Comparison of ENCODE assay signal across 1 cellular context in genomic region chr7:43456200-43456599, GRCh38.
TF ChIP-seq lines count a peak whose summit lies in the region.

No MANE protein-coding gene starts in this region.

TF ChIP-seq in HepG2, 621 proteins besides CTCF, POLR2A, EP300 and RAD21 (continued from another document and continues in another):
- TF ChIP-seq MTERF4 (CRISPR knock-in tag; IDR thresholded peaks at IDR 0.05) = no peak
- TF ChIP-seq HNRNPUL1 (IDR thresholded peaks at IDR 0.05; ENCODE audit: low read depth, low read length) = no peak
- no peak for TF ChIP-seq NR1H2 (CRISPR knock-in tag; IDR thresholded peaks at IDR 0.05; ENCODE audit: borderline replicate concordance, low read depth)
- TF ChIP-seq E2F1 (CRISPR knock-in tag; IDR thresholded peaks at IDR 0.05) = no peak
- TF ChIP-seq TEF (CRISPR knock-in tag; IDR thresholded peaks at IDR 0.05) = no peak
- TF ChIP-seq ZKSCAN8 (CRISPR knock-in tag; IDR thresholded peaks at IDR 0.05; ENCODE audit: borderline replicate concordance) = no peak
- peak; percentile 85 for TF ChIP-seq TEAD3 (CRISPR knock-in tag; optimal IDR thresholded peaks at IDR 0.05; ENCODE audit: borderline replicate concordance)
- TF ChIP-seq ZNF558 (CRISPR knock-in tag; IDR thresholded peaks at IDR 0.05; ENCODE audit: borderline replicate concordance) = no peak
- no peak for TF ChIP-seq ZNF839 (CRISPR knock-in tag; IDR thresholded peaks at IDR 0.05; ENCODE audit: borderline replicate concordance)
- no peak for TF ChIP-seq ARNTL (CRISPR knock-in tag; IDR thresholded peaks at IDR 0.05)
- TF ChIP-seq SYNCRIP (IDR thresholded peaks at IDR 0.05; ENCODE audit: insufficient read depth, low read depth, low read length) = no peak
- peak; percentile 52; the same call in 1 of the 2 replicates for TF ChIP-seq CCDC6 (CRISPR knock-in tag; IDR thresholded peaks at IDR 0.05)
- peak; percentile 74 for TF ChIP-seq SMC3 (IDR thresholded peaks at IDR 0.05; ENCODE audit: low read length)
- TF ChIP-seq ZKSCAN1 (IDR thresholded peaks at IDR 0.05; ENCODE audit: low read length) = no peak
- no peak for TF ChIP-seq HMGA1 (CRISPR knock-in tag; conservative IDR thresholded peaks at IDR 0.05)
- TF ChIP-seq ZFY (CRISPR knock-in tag; IDR thresholded peaks at IDR 0.05) = no peak
- TF ChIP-seq ZNF260 (CRISPR knock-in tag; IDR thresholded peaks at IDR 0.05; ENCODE audit: borderline replicate concordance, low read depth) = no peak
- TF ChIP-seq ZNF30 (CRISPR knock-in tag; IDR thresholded peaks at IDR 0.05) = no peak
- TF ChIP-seq LCORL (IDR thresholded peaks at IDR 0.05) = no peak
- TF ChIP-seq LCORL (CRISPR knock-in tag; IDR thresholded peaks at IDR 0.05) = peak; percentile 31; the same call in 1 of the 2 replicates
- 0 out of 2 replicates have a peak, but pooled peaks have one; percentile 29 for TF ChIP-seq MXD3 (CRISPR knock-in tag; IDR thresholded peaks at IDR 0.05)
- peak; percentile 69; the same call in 1 of the 2 replicates for TF ChIP-seq MYC (CRISPR knock-in tag; IDR thresholded peaks at IDR 0.05; ENCODE audit: borderline replicate concordance)
- no peak for TF ChIP-seq ZNF414 (CRISPR knock-in tag; IDR thresholded peaks at IDR 0.05)
- TF ChIP-seq ZBTB8A (CRISPR knock-in tag; IDR thresholded peaks at IDR 0.05; ENCODE audit: borderline replicate concordance, low read depth) = no peak
- TF ChIP-seq ZNF562 (CRISPR knock-in tag; IDR thresholded peaks at IDR 0.05; ENCODE audit: borderline replicate concordance) = no peak
- TF ChIP-seq ZBTB26 (CRISPR knock-in tag; IDR thresholded peaks at IDR 0.05; ENCODE audit: borderline replicate concordance) = no peak
- peak; percentile 57; the same call in 1 of the 2 replicates for TF ChIP-seq ZBTB10 (CRISPR knock-in tag; IDR thresholded peaks at IDR 0.05; ENCODE audit: borderline replicate concordance)
- TF ChIP-seq HMGXB4 (CRISPR knock-in tag; IDR thresholded peaks at IDR 0.05; ENCODE audit: borderline replicate concordance in 1 of 2, low read depth in 1 of 2) = peak in 1 of 2 experiments; percentile 86; a peak in 2 of 4 replicates
- TF ChIP-seq SMAD3 (CRISPR knock-in tag; IDR thresholded peaks at IDR 0.05) = 0 out of 2 replicates have a peak, but pooled peaks have one; percentile 35
- peak; percentile 69 for TF ChIP-seq KDM2A (CRISPR knock-in tag; IDR thresholded peaks at IDR 0.05; ENCODE audit: borderline replicate concordance, low read depth)
- TF ChIP-seq ZNF605 (CRISPR knock-in tag; IDR thresholded peaks at IDR 0.05) = peak; percentile 55; the same call in 1 of the 2 replicates
- no peak for TF ChIP-seq HNF4G (IDR thresholded peaks at IDR 0.05; ENCODE audit: borderline replicate concordance, low read depth, low read length)
- TF ChIP-seq HNF4G (CRISPR knock-in tag; IDR thresholded peaks at IDR 0.05; ENCODE audit: borderline replicate concordance, low read depth) = no peak
- 0 out of 2 replicates have a peak, but pooled peaks have one; percentile 35 for TF ChIP-seq ZFP37 (CRISPR knock-in tag; IDR thresholded peaks at IDR 0.05; ENCODE audit: borderline replicate concordance)
- TF ChIP-seq ZBTB7A (CRISPR knock-in tag; IDR thresholded peaks at IDR 0.05) = no peak
- TF ChIP-seq ZNF367 (CRISPR knock-in tag; IDR thresholded peaks at IDR 0.05; ENCODE audit: borderline replicate concordance) = no peak
- no peak for TF ChIP-seq HDAC6 (IDR thresholded peaks at IDR 0.05; ENCODE audit: low read depth, low read length)
- TF ChIP-seq MTF1 (CRISPR knock-in tag; IDR thresholded peaks at IDR 0.05) = no peak
- TF ChIP-seq SALL2 (CRISPR knock-in tag; IDR thresholded peaks at IDR 0.05) = 0 out of 2 replicates have a peak, but pooled peaks have one; percentile 32
- TF ChIP-seq ZFP36L1 (CRISPR knock-in tag; IDR thresholded peaks at IDR 0.05) = no peak
- no peak for TF ChIP-seq FOXK2 (IDR thresholded peaks at IDR 0.05)
- TF ChIP-seq ZNF276 (CRISPR knock-in tag; IDR thresholded peaks at IDR 0.05; ENCODE audit: low read depth) = no peak
- no peak for TF ChIP-seq NRL (CRISPR knock-in tag; IDR thresholded peaks at IDR 0.05; ENCODE audit: borderline replicate concordance)
- TF ChIP-seq EEA1 (CRISPR knock-in tag; IDR thresholded peaks at IDR 0.05; ENCODE audit: borderline replicate concordance) = no peak
- no peak for TF ChIP-seq ZNF678 (CRISPR knock-in tag; IDR thresholded peaks at IDR 0.05)
- TF ChIP-seq NR2C2 (CRISPR knock-in tag; IDR thresholded peaks at IDR 0.05; ENCODE audit: borderline replicate concordance) = no peak
- no peak for TF ChIP-seq DR1 (CRISPR knock-in tag; IDR thresholded peaks at IDR 0.05)
- TF ChIP-seq HNRNPK (IDR thresholded peaks at IDR 0.05; ENCODE audit: low read depth, low read length, poor library complexity, severe bottlenecking) = no peak
- TF ChIP-seq SETDB1 (CRISPR knock-in tag; IDR thresholded peaks at IDR 0.05; ENCODE audit: borderline replicate concordance) = no peak
- no peak for TF ChIP-seq FOSL2 (CRISPR knock-in tag; IDR thresholded peaks at IDR 0.05)
- no peak for TF ChIP-seq NKX3-1 (CRISPR knock-in tag; IDR thresholded peaks at IDR 0.05)
- TF ChIP-seq HOXA5 (CRISPR knock-in tag; IDR thresholded peaks at IDR 0.05) = 0 out of 2 replicates have a peak, but pooled peaks have one; percentile 43
- TF ChIP-seq ZNF18 (CRISPR knock-in tag; IDR thresholded peaks at IDR 0.05; ENCODE audit: insufficient replicate concordance) = no peak
- no peak for TF ChIP-seq IKZF4 (CRISPR knock-in tag; IDR thresholded peaks at IDR 0.05; ENCODE audit: borderline replicate concordance, low read depth, not compliant biosample characterization)
- TF ChIP-seq ZNF446 (CRISPR knock-in tag; IDR thresholded peaks at IDR 0.05) = no peak
- TF ChIP-seq ZNF710 (CRISPR knock-in tag; IDR thresholded peaks at IDR 0.05; ENCODE audit: borderline replicate concordance) = no peak
- no peak for TF ChIP-seq ZFAT (CRISPR knock-in tag; conservative IDR thresholded peaks at IDR 0.05)
